ENCODE assay signal across 8 cellular contexts in the genomic region with DNA sequence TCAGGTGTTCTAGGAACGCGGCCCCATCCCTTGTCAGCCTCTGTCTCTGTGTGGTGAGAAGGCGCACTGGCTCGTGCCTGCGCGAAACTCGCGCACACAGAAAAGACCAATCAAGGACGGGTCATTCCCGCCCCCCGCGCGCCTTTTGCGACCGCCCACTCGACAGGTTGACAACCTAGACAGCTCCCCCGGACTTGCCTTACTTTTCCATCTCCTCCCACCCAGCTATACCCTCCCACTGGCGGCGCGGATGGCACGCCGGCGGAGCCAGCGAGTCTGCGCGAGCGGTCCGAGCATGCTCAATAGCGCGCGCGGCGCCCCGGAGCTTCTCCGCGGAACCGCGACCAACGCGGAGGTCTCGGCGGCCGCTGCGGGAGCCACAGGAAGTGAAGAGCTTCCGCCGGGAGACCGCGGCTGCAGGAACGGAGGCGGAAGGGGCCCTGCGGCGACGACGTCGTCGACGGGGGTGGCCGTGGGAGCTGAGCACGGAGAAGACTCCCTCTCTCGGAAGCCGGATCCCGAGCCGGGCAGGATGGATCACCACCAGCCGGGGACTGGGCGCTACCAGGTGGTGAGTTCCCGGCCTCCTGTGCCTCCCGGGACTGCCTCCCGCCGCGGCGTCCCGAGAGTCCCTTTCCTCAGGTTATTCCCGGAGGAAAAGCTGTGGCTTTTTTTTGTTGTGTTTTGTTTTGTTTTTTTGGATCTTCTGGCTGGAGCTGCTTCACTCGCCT. TPM values are rescaled to one million over a fixed set of nuclear protein-coding genes. Genes with fewer than 3 reads are reported as not detected.
DNase-seq lines count a peak whose midpoint lies in the region; ATAC-seq and TF ChIP-seq lines count a peak whose summit lies in the region.

A gene with protein sequence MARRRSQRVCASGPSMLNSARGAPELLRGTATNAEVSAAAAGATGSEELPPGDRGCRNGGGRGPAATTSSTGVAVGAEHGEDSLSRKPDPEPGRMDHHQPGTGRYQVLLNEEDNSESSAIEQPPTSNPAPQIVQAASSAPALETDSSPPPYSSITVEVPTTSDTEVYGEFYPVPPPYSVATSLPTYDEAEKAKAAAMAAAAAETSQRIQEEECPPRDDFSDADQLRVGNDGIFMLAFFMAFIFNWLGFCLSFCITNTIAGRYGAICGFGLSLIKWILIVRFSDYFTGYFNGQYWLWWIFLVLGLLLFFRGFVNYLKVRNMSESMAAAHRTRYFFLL (plus strand): TSS at position 202 of the 731 bp plus-strand sequence. CDS start 49 bp downstream, at position 251.

- peak within 1 kb of the TSS; percentile 98 for H3K4me3 ChIP-seq in AG09309 (ENCODE audit: control insufficient read depth, low read depth, low read length)

- DNase-seq in AG09309 (ENCODE audit: low read depth) (no peak), NCI-H460 (ENCODE audit: extremely low read depth, low read depth) (peak; percentile 57), kidney tubule cell (ENCODE audit: low spot score) (peak; percentile 96)
- DNase-seq in activated CD4-positive, alpha-beta T cell treated with anti-CD3 and anti-CD28 coated beads for 4 hours = peak; percentile 96 to 97
- DNase-seq in stimulated activated CD4-positive, alpha-beta T cell treated with anti-CD3 and anti-CD28 coated beads, Interleukin-1b, Interleukin-23, amount 100 ng/mL, for 24 hours (ENCODE audit: low read depth in 4 of 4, low spot score in 1 of 4) = peak; percentile 77 to 88 (median 82)

- peak; percentile 76 for ATAC-seq in GM19043 (IDR thresholded peaks at IDR 0.05; ENCODE audit: low read depth, unreplicated experiment)
- peak; percentile 82 for ATAC-seq in HG03354 (IDR thresholded peaks at IDR 0.05; ENCODE audit: poor library complexity, severe bottlenecking, unreplicated experiment)

- peak within 1 kb of the TSS; percentile 32 for H3K27ac ChIP-seq in cingulate gyrus (ENCODE audit: low read depth, low read length)

- no peak for TF ChIP-seq CTCF in AG09309 (IDR thresholded peaks at IDR 0.05; ENCODE audit: control insufficient read depth, insufficient read depth, low read depth, low read length, missing control alignments)

RNA-seq across cellular contexts. Expression of the gene that starts here (rescaled TPM):
- total RNA-seq in NCI-H460 (2014; rRNA removed; shearing (Covaris generic)) = 30.1 and 31.1 TPM in 2 replicates
- 30.8 and 32.3 TPM in 2 replicates for polyA plus RNA-seq in NCI-H460 (2014; cell fraction: nucleus; rRNA removed)
